ENCODE assay signal across 8 cellular contexts in genomic region chr6:132768051-132768517, GRCh38. TPM values are rescaled to one million over a fixed set of nuclear protein-coding genes. Genes with fewer than 3 reads are reported as not detected.
DNase-seq lines count a peak whose midpoint lies in the region; ATAC-seq and TF ChIP-seq lines count a peak whose summit lies in the region.

No MANE protein-coding gene starts in this region.

- no peak for TF ChIP-seq POLR2A in erythroblast (IDR thresholded peaks at IDR 0.05; ENCODE audit: low read length)

- H3K9me3 Mint-ChIP-seq in natural killer cell treated with Interleukin-12 subunit alpha and Interleukin-12 subunit beta and Interleukin-15 and Interleukin-18, amount 100 ng/mL, for 72 hours, result no peaks in the 10 kb centered on the region

- H3K4me1 Mint-ChIP-seq in natural killer cell treated with Interleukin-12 subunit alpha and Interleukin-12 subunit beta and Interleukin-15 and Interleukin-18, amount 100 ng/mL, for 72 hours (ENCODE audit: low read depth in 2 of 2), result peaks cover 24 to 39% of the 10 kb centered on the region in 2 donors

- DNase-seq in DMS 273 (lab: John Stamatoyannopoulos, UW; ENCODE audit: unreplicated experiment), result peak; percentile 52
- DNase-seq in DMS 273 treated with DMSO at 0.1 percent for 48 hours (lab: John Stamatoyannopoulos, UW), result no peak
- DNase-seq in HK-2 (ENCODE audit: unreplicated experiment), result peak; percentile 35
- peak; percentile 84 for DNase-seq in SKM-1 (lab: John Stamatoyannopoulos, UW; ENCODE audit: unreplicated experiment)
- DNase-seq in erythroblast (lab: John Stamatoyannopoulos, UW), result peak; percentile 67 to 69
- DNase-seq in natural killer cell treated with Interleukin-12 subunit alpha and Interleukin-12 subunit beta and Interleukin-15 and Interleukin-18, amount 100 ng/mL, for 72 hours (ENCODE audit: low spot score), result peak; percentile 68
- DNase-seq in DMS153 treated with DMSO at 0.1 percent for 48 hours (lab: John Stamatoyannopoulos, UW; ENCODE audit: unreplicated experiment), result no peak

- H3K4me3 Mint-ChIP-seq in natural killer cell treated with Interleukin-12 subunit alpha and Interleukin-12 subunit beta and Interleukin-15 and Interleukin-18, amount 100 ng/mL, for 72 hours, result no peak overlapping the region

- H3K27ac Mint-ChIP-seq in natural killer cell treated with Interleukin-12 subunit alpha and Interleukin-12 subunit beta and Interleukin-15 and Interleukin-18, amount 100 ng/mL, for 72 hours, result peak overlapping the region in 1 of 2 donors; percentile 26

- H3K27me3 Mint-ChIP-seq in natural killer cell treated with Interleukin-12 subunit alpha and Interleukin-12 subunit beta and Interleukin-15 and Interleukin-18, amount 100 ng/mL, for 72 hours, result no peaks in the 10 kb centered on the region

- ATAC-seq in GM21576 (IDR thresholded peaks at IDR 0.05; ENCODE audit: unreplicated experiment), result peak; percentile 80
- ATAC-seq in natural killer cell treated with Interleukin-12 subunit alpha and Interleukin-12 subunit beta and Interleukin-15 and Interleukin-18, amount 100 ng/mL, for 72 hours, result peak; percentile 91 to 95

- H3K36me3 Mint-ChIP-seq in natural killer cell treated with Interleukin-12 subunit alpha and Interleukin-12 subunit beta and Interleukin-15 and Interleukin-18, amount 100 ng/mL, for 72 hours, result no peaks in the 10 kb centered on the region

RNA-seq across cellular contexts. Expression of gene VNN2, which starts 10.4 kb away (rescaled TPM):
- total RNA-seq in natural killer cell treated with Interleukin-12 subunit alpha and Interleukin-12 subunit beta and Interleukin-15 and Interleukin-18, amount 100 ng/mL, for 72 hours, result 10 to 100 TPM; 28.9 to 30.8 TPM

RNA-seq across cellular contexts. Expression of gene SLC18B1, which starts 30.4 kb away (rescaled TPM):
- 1 to 10 TPM; 2.9 to 5.6 TPM for total RNA-seq in natural killer cell treated with Interleukin-12 subunit alpha and Interleukin-12 subunit beta and Interleukin-15 and Interleukin-18, amount 100 ng/mL, for 72 hours

RNA-seq across cellular contexts. Expression of gene RPS12, which starts 46.3 kb away (rescaled TPM):
- total RNA-seq in natural killer cell treated with Interleukin-12 subunit alpha and Interleukin-12 subunit beta and Interleukin-15 and Interleukin-18, amount 100 ng/mL, for 72 hours, result 1,000 to 10,000 TPM in 1 of 2 donors, 100 to 1,000 TPM in 1; 832 to 1,576 TPM

RNA-seq across cellular contexts. Expression of gene VNN1, which starts 54.2 kb away (rescaled TPM):
- 1 to 10 TPM in 1 of 2 donors, under 1 TPM in 1; 0.83 to 1.6 TPM for total RNA-seq in natural killer cell treated with Interleukin-12 subunit alpha and Interleukin-12 subunit beta and Interleukin-15 and Interleukin-18, amount 100 ng/mL, for 72 hours

Comparison
In these comparisons a context has a peak if more than half of its experiments do, and no peak if none do; other contexts are left out.
1. DNase-seq: peak in DMS 273 (single experiment), HK-2 (single experiment), SKM-1 (single experiment), erythroblast (2 of 2) and natural killer cell treated with Interleukin-12 subunit alpha and Interleukin-12 subunit beta and Interleukin-15 and Interleukin-18, amount 100 ng/mL, for 72 hours (single experiment); none in DMS 273 treated with DMSO at 0.1 percent for 48 hours (single experiment) and DMS153 treated with DMSO at 0.1 percent for 48 hours (single experiment).